Comparison of ENCODE assay signal across 8 cellular contexts in the genomic region with DNA sequence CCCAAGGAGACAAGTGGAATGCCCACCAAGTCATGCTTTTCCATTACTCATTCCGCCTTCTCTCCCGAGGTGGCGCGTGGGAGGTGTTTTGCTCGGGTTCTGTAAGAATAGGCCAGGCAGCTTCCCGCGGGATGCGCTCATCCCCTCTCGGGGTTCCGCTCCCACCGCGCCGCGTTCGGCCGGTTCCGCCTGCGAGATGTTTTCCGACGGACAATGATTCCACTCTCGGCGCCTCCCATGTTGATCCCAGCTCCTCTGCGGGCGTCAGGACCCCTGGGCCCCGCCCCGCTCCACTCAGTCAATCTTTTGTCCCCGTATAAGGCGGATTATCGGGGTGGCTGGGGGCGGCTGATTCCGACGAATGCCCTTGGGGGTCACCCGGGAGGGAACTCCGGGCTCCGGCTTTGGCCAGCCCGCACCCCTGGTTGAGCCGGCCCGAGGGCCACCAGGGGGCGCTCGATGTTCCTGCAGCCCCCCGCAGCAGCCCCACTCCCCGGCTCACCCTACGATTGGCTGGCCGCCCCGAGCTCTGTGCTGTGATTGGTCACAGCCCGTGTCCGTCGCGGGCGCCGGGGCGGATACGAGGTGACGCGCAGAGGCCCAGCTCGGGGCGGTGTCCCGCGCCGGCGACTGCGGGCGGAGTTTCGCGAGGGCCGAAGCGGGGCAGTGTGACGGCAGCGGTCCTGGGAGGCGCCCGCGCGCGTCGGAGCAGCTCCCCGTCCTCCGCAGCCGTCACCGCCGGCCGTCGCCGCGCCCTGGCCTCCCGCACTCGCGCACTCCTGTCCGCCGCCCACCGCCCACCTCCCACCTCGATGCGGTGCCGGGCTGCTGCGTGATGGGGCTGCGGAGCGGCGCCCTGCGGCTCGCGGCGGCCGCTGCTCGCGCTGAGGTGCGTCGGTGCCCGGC. TPM values are rescaled to one million over a fixed set of nuclear protein-coding genes. Genes with fewer than 3 reads are reported as not detected.
DNase-seq lines count a peak whose midpoint lies in the region; ATAC-seq and TF ChIP-seq lines count a peak whose summit lies in the region.

KIF1B (plus strand) TSS at position 666 of the 906 bp plus-strand sequence. CDS start 21,759 bp downstream, outside the sequence.

- H3K27ac ChIP-seq in SK-N-SH (ENCODE audit: low read depth in 2 of 2, low read length in 1 of 2), result peak within 1 kb of the TSS; percentile 91 to 97
- H3K27ac ChIP-seq in testis, result peak within 1 kb of the TSS; percentile 94 to 99

- CTCF ChIA-PET in GM10248 (lab: Yijun Ruan, JAX) (interaction anchor here (0.6 to 4.2 kb wide), 53 partner anchors 8 to 657 kb away, joined by 3 to 45 read pairs (median 4); partner anchors contain the start of genes CENPS and PGD), SK-N-SH (lab: Yijun Ruan, JAX) (interaction anchor here (0.6 to 2.7 kb wide), 73 partner anchors 9 to 1074 kb away, joined by 3 to 52 read pairs (median 4); partner anchors contain the start of genes CENPS, LZIC and NMNAT1)

- H3K4me3 ChIP-seq in SK-N-SH (ENCODE audit: low read depth in 2 of 2, low read length in 1 of 2) (peak within 1 kb of the TSS; percentile 85 to 97), testis (peak within 1 kb of the TSS; percentile 86 to 93)

- no peaks in the 10 kb centered on the region for H3K36me3 Mint-ChIP-seq in HFFc6 (ENCODE audit: low read depth)
- no peaks in the 10 kb centered on the region for H3K36me3 Mint-ChIP-seq in activated naive CD4-positive, alpha-beta T cell treated with anti-CD3 and anti-CD28 coated beads, Interleukin-2, amount 50 U/mL, for 24 hours

- TF ChIP-seq POLR2A in testis (IDR thresholded peaks at IDR 0.05), result peak; percentile 94

- peaks cover 42% of the 10 kb centered on the region for H3K79me2 ChIP-seq in SK-N-SH (ENCODE audit: insufficient read depth)

- DNase-seq in GM10248 (ENCODE audit: extremely low spot score) (peak; percentile 100), HFFc6 (peak; percentile 97), NAMALWA (ENCODE audit: low spot score) (peak; percentile 99), SK-N-SH (peak; percentile 100), glomerular endothelial cell (ENCODE audit: extremely low read depth, low read depth, low spot score) (no peak), omental fat pad (ENCODE audit: low spot score) (peak; percentile 98), testis (peak; percentile 98)

- WGBS in SK-N-SH (ENCODE audit: low lambda C conversion rate), result 1% methylated on average over 25 of the region's 107 CpGs
- WGBS in testis, 2 donors, result 0% methylated on average over 52 to 55 of the region's 107 CpGs

- peak; percentile 44 for TF ChIP-seq RAD21 in SK-N-SH (IDR thresholded peaks at IDR 0.05; ENCODE audit: low read length)

- H3K27me3 ChIP-seq in SK-N-SH (ENCODE audit: insufficient read depth) (no peaks in the 10 kb centered on the region), testis (no peaks in the 10 kb centered on the region)

- no peaks in the 10 kb centered on the region for H3K9me3 Mint-ChIP-seq in HFFc6
- H3K9me3 Mint-ChIP-seq in activated naive CD4-positive, alpha-beta T cell treated with anti-CD3 and anti-CD28 coated beads, Interleukin-2, amount 50 U/mL, for 24 hours, result no peaks in the 10 kb centered on the region

- TF ChIP-seq EP300 in SK-N-SH (IDR thresholded peaks at IDR 0.05; ENCODE audit: borderline replicate concordance in 1 of 2, low read depth in 1 of 2, low read length in 1 of 2), result no peak

- peaks cover 26% of the 10 kb centered on the region for H3F3A ChIP-seq in SK-N-SH (replicated peaks; ENCODE audit: insufficient read depth)

- peaks cover 29% of the 10 kb centered on the region for H4K20me1 ChIP-seq in SK-N-SH (ENCODE audit: insufficient read depth)

- no peaks in the 10 kb centered on the region; the same call in 1 of the 2 replicates for H3K27me3 Mint-ChIP-seq in HFFc6 (ENCODE audit: insufficient read depth)
- H3K27me3 Mint-ChIP-seq in activated naive CD4-positive, alpha-beta T cell treated with anti-CD3 and anti-CD28 coated beads, Interleukin-2, amount 50 U/mL, for 24 hours, result no peaks in the 10 kb centered on the region

- TF ChIP-seq CTCF in GM10248 (IDR thresholded peaks at IDR 0.05; ENCODE audit: control extremely low read depth, extremely low read depth, low read depth, missing control alignments), result peak; percentile 78
- peak; percentile 99 for TF ChIP-seq CTCF in HFFc6 (IDR thresholded peaks at IDR 0.05)
- peak; percentile 95 for TF ChIP-seq CTCF in SK-N-SH (IDR thresholded peaks at IDR 0.05)
- TF ChIP-seq CTCF in omental fat pad (IDR thresholded peaks at IDR 0.05), result peak in 2 of 3 donors; percentile 73 to 93
- peak; percentile 100 for TF ChIP-seq CTCF in testis (IDR thresholded peaks at IDR 0.05)

- no peaks in the 10 kb centered on the region for H3K9me2 ChIP-seq in SK-N-SH

- peaks cover 35% of the 10 kb centered on the region for H3K4me1 Mint-ChIP-seq in HFFc6 (ENCODE audit: low read depth)
- peaks cover 27% of the 10 kb centered on the region for H3K4me1 Mint-ChIP-seq in activated naive CD4-positive, alpha-beta T cell treated with anti-CD3 and anti-CD28 coated beads, Interleukin-2, amount 50 U/mL, for 24 hours

- peak within 1 kb of the TSS; percentile 98 for H3K9ac ChIP-seq in SK-N-SH

- H3K4me3 Mint-ChIP-seq in HFFc6, result peak within 1 kb of the TSS; percentile 92
- H3K4me3 Mint-ChIP-seq in activated naive CD4-positive, alpha-beta T cell treated with anti-CD3 and anti-CD28 coated beads, Interleukin-2, amount 50 U/mL, for 24 hours, result peak within 1 kb of the TSS; percentile 92

- peaks cover 8 to 9% of the 10 kb centered on the region in 2 experiments; a peak in 2 of 4 replicates for H3K4me1 ChIP-seq in SK-N-SH (ENCODE audit: control insufficient read depth in 1 of 2, insufficient read depth in 2 of 2, low read depth in 1 of 2, low read length in 1 of 2)
- peaks cover 29% of the 10 kb centered on the region for H3K4me1 ChIP-seq in testis

- POLR2A ChIA-PET in GM10248 (lab: Yijun Ruan, JAX), result interaction anchor here (0.7 to 1.0 kb wide), 2 partner anchors 11 to 73 kb away, joined by 3 read pairs; no protein-coding TSS in a partner anchor
- POLR2A ChIA-PET in SK-N-SH (lab: Yijun Ruan, JAX), result interaction anchor here (0.7 to 1.8 kb wide), 7 partner anchors 71 to 299 kb away, joined by 3 to 12 read pairs (median 3); partner anchors contain the start of genes CENPS and PGD

- H3K4me2 ChIP-seq in SK-N-SH, result peak within 1 kb of the TSS; percentile 99

- H3K9me3 ChIP-seq in SK-N-SH (no peaks in the 10 kb centered on the region), testis (no peaks in the 10 kb centered on the region)

- H3K27ac Mint-ChIP-seq in HFFc6, result peak within 1 kb of the TSS; percentile 100
- peak within 1 kb of the TSS; percentile 86 for H3K27ac Mint-ChIP-seq in activated naive CD4-positive, alpha-beta T cell treated with anti-CD3 and anti-CD28 coated beads, Interleukin-2, amount 50 U/mL, for 24 hours

- H2AFZ ChIP-seq in SK-N-SH (ENCODE audit: low read depth), result peak within 1 kb of the TSS; percentile 80

- no peaks in the 10 kb centered on the region for H3K36me3 ChIP-seq in SK-N-SH (replicated peaks in 1 of 2; ENCODE audit: control insufficient read depth in 1 of 2, insufficient read depth in 2 of 2, low read length in 1 of 2)
- no peaks in the 10 kb centered on the region for H3K36me3 ChIP-seq in testis (ENCODE audit: low read depth, missing control alignments)

- ATAC-seq in omental fat pad (ENCODE audit: low FRiP score), result peak; percentile 96

- intact Hi-C loops in testis (cut with DNase I; ENCODE audit: low total_unique reads), result no loop called here

TF ChIP-seq in SK-N-SH, 30 proteins besides CTCF, POLR2A, EP300 and RAD21 (continues in another document):
- TF ChIP-seq CHD2 (IDR thresholded peaks at IDR 0.05; ENCODE audit: low read length, partially characterized antibody) (peak; percentile 81), EZH2phosphoT487 (IDR thresholded peaks at IDR 0.05; ENCODE audit: borderline replicate concordance, low read depth) (no peak), MEF2A (IDR thresholded peaks at IDR 0.05; ENCODE audit: borderline replicate concordance, low read depth) (no peak), MXI1 (IDR thresholded peaks at IDR 0.05; ENCODE audit: low read depth, low read length) (peak; percentile 70), JUND (IDR thresholded peaks at IDR 0.05) (no peak), RFX5 (IDR thresholded peaks at IDR 0.05; ENCODE audit: low read length) (no peak), GATA2 (CRISPR knock-in tag; IDR thresholded peaks at IDR 0.05) (no peak), POLR2AphosphoS5 (IDR thresholded peaks at IDR 0.05; ENCODE audit: low read depth, low read length) (peak; percentile 15; the same call in 1 of the 2 replicates), ELF1 (IDR thresholded peaks at IDR 0.05) (peak; percentile 33; the same call in 1 of the 2 replicates), TCF12 (IDR thresholded peaks at IDR 0.05) (peak; percentile 39), NRF1 (IDR thresholded peaks at IDR 0.05; ENCODE audit: low read depth, low read length) (peak; percentile 29; the same call in 1 of the 2 replicates), YY1 (IDR thresholded peaks at IDR 0.05; ENCODE audit: low read depth) (peak; percentile 67; the same call in 1 of the 2 replicates)
- TF ChIP-seq, protein P1, sequence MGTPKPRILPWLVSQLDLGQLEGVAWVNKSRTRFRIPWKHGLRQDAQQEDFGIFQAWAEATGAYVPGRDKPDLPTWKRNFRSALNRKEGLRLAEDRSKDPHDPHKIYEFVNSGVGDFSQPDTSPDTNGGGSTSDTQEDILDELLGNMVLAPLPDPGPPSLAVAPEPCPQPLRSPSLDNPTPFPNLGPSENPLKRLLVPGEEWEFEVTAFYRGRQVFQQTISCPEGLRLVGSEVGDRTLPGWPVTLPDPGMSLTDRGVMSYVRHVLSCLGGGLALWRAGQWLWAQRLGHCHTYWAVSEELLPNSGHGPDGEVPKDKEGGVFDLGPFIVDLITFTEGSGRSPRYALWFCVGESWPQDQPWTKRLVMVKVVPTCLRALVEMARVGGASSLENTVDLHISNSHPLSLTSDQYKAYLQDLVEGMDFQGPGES (IDR thresholded peaks at IDR 0.05; ENCODE audit: low read depth, low read length), result peak; percentile 92
- TF ChIP-seq, protein P2, sequence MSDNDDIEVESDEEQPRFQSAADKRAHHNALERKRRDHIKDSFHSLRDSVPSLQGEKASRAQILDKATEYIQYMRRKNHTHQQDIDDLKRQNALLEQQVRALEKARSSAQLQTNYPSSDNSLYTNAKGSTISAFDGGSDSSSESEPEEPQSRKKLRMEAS (IDR thresholded peaks at IDR 0.05; ENCODE audit: low read depth), result peak; percentile 56; the same call in 1 of the 2 replicates

RNA-seq across cellular contexts. Expression of gene KIF1B, which starts in this region (rescaled TPM):
- 10 to 100 TPM; 35.2 to 41.6 (median 39.3) TPM for total RNA-seq in HFFc6 (2021; fragmentation: NEBNext Ultra II Directional; extraction: Animal tissue kit (Norgen Biotek cat#: 25700))
- polyA plus RNA-seq in SK-N-SH (2012; rRNA removed) (6.8 and 8.8 TPM in 2 replicates), testis (ENCODE audit: insufficient read depth, low read depth, low replicate concordance) (64.5 TPM)
- 7.4 and 7.7 TPM in 2 replicates for polyA plus RNA-seq in SK-N-SH (2012; cell fraction: cytosol; rRNA removed)
- polyA plus RNA-seq in SK-N-SH (2012; cell fraction: nucleus; rRNA removed), result 7.6 and 12.3 TPM in 2 replicates
- total RNA-seq in glomerular endothelial cell (37.7 and 42.1 TPM in 2 replicates), omental fat pad (10 to 100 TPM; 45.7 to 63.5 (median 52.1) TPM), testis (100 to 1,000 TPM in 1 of 2 donors, 10 to 100 TPM in 1; 71.2 to 119 TPM)
